22 cellular contexts compared by ENCODE assay signal in genomic region chr2:18123211-18123570, GRCh38.
"Had no signal": no experiment of that assay in that cellular context is flagged by ENCODE, and none has a peak within 500 bp of the region (broad histone marks: within the 10 kb centered on the region; RNA-seq: fewer than 3 reads in every experiment).

No MANE protein-coding gene starts in this region.

- ATAC-seq: activated CD8-positive, alpha-beta T cell treated with anti-CD3 and anti-CD28 coated beads for 36 hours; activated naive CD8-positive, alpha-beta T cell treated with anti-CD3 and anti-CD28 coated beads, Interleukin-2, amount 50 U/mL, for 24 hours; gastroesophageal sphincter; heart left ventricle; left lobe of liver had no signal

- H3K27me3 ChIP-seq: brain microvascular endothelial cell, colonic mucosa, gastroesophageal sphincter, sigmoid colon, tibial artery had no signal

- H3K4me3 ChIP-seq: colonic mucosa, gastroesophageal sphincter, heart left ventricle, lung, sigmoid colon, spleen, tibial artery had no signal

- H3K4me1 ChIP-seq: colonic mucosa, spleen had no signal

- H3K27ac ChIP-seq: brain microvascular endothelial cell, colonic mucosa, gastroesophageal sphincter, heart left ventricle, sigmoid colon, spleen, tibial artery had no signal

- DNase-seq: activated CD4-positive, alpha-beta T cell treated with anti-CD3 and anti-CD28 coated beads, Interleukin-2, amount 10 ng/mL, durations not matched to agents 24 days and 14 days; activated CD4-positive, CD25-positive, alpha-beta regulatory T cell; activated CD8-positive, alpha-beta T cell treated with anti-CD3 and anti-CD28 coated beads for 36 hours; activated naive CD4-positive, alpha-beta T cell treated with anti-CD3 and anti-CD28 coated beads, Interleukin-2, amount 10 ng/mL, durations not matched to agents 7 days and 5 days; activated naive CD8-positive, alpha-beta T cell treated with anti-CD3 and anti-CD28 coated beads, Interleukin-2, amount 50 U/mL, for 24 hours; activated T-cell treated with anti-CD3 and anti-CD28 coated beads, Interleukin-2, amount 50 U/mL, for 24 hours; anterior cingulate cortex; brain microvascular endothelial cell; central memory CD4-positive, alpha-beta T cell; colonic mucosa; erythroblast; heart left ventricle; kidney; sigmoid colon; spleen; stimulated activated CD8-positive, alpha-beta memory T cell treated with anti-CD3 and anti-CD28 coated beads, Interleukin-4, amount 100 ng/mL, for 48 hours; stimulated activated naive CD4-positive, alpha-beta T cell treated with Interleukin-2 at 50 U/mL for 16 hours; T-helper 9 cell; tibial artery had no signal

- H3K36me3 ChIP-seq: brain microvascular endothelial cell, colonic mucosa, gastroesophageal sphincter, heart left ventricle, sigmoid colon, spleen, tibial artery had no signal

- H3K9me3 ChIP-seq: colonic mucosa, gastroesophageal sphincter, heart left ventricle, sigmoid colon, spleen, tibial artery had no signal
